8 cellular contexts compared by ENCODE assay signal in the genomic region with DNA sequence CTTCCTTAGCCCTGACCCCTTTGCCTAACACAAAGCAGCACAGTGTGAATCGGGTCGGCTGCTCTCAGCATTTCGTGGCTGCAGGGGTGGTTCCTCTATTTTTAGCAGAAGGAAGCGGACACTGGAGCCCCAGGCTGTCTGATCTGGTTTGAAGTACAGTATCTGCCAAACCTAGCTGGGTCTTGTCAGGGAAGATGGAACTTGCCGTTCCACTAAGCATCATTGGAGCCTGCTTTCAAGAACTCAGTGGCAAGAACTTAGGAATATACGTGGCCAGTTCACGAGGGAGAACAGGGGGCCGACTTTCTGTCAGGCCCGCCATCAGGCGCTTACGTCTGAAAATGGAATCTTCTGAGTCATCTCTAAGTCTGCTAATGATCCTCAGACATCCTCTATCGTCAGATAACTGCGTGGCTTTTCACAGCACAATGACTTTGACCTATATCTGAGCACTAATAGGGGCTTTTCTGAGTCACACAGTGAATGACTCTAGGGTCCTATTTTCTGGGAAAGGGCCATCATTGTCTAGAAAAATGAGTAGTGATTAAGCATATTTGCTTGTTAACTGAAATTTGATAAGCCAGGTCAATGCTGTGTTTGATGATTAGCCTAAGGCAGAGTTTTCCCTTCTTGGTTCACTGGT. TPM values are rescaled to one million over a fixed set of nuclear protein-coding genes. Genes with fewer than 3 reads are reported as not detected.
A peak's percentile ranks its signal among the peaks of the same experiment; 100 is the strongest.
DNase-seq lines count a peak whose midpoint lies in the region; ATAC-seq and TF ChIP-seq lines count a peak whose summit lies in the region.

No MANE protein-coding gene starts in this region.

- no peak for TF ChIP-seq CTCF in AG04450 (IDR thresholded peaks at IDR 0.05; ENCODE audit: low read depth, low read length)

- peak overlapping the region; percentile 97 for H3K27ac Mint-ChIP-seq in activated CD4-positive, alpha-beta T cell treated with anti-CD3 and anti-CD28 coated beads, Interleukin-2, amount 10 ng/mL, durations not matched to agents 7 days and 5 days
- peak overlapping the region; percentile 93 to 98 (median 96) for H3K27ac Mint-ChIP-seq in naive B cell

- peak overlapping the region in 1 of 5 donors; percentile 51 for H3K9ac ChIP-seq in subcutaneous abdominal adipose tissue (ENCODE audit: low read length in 5 of 5)

- no peaks in the 10 kb centered on the region for H3K27me3 ChIP-seq in AG04450 (ENCODE audit: control insufficient read depth, insufficient read depth, low read length)
- no peaks in the 10 kb centered on the region for H3K27me3 ChIP-seq in subcutaneous abdominal adipose tissue (ENCODE audit: control insufficient read depth in 5 of 5, insufficient read depth in 4 of 5, low read length in 5 of 5)

- peak overlapping the region; percentile 73 for H3K4me3 Mint-ChIP-seq in activated CD4-positive, alpha-beta T cell treated with anti-CD3 and anti-CD28 coated beads, Interleukin-2, amount 10 ng/mL, durations not matched to agents 7 days and 5 days
- peak overlapping the region; percentile 75 to 90 (median 84) for H3K4me3 Mint-ChIP-seq in naive B cell

- peak overlapping the region; percentile 99 for H3K27ac ChIP-seq in AG04450 (ENCODE audit: low read depth, low read length)
- H3K27ac ChIP-seq in subcutaneous abdominal adipose tissue (ENCODE audit: low read depth, low read length), result peak overlapping the region; percentile 55

- ATAC-seq in GM19452 (IDR thresholded peaks at IDR 0.05; ENCODE audit: unreplicated experiment) (peak; percentile 76), naive B cell (ENCODE audit: low read depth in 2 of 2) (peak; percentile 78 to 82)

- no peaks in the 10 kb centered on the region for H3K27me3 Mint-ChIP-seq in activated CD4-positive, alpha-beta T cell treated with anti-CD3 and anti-CD28 coated beads, Interleukin-2, amount 10 ng/mL, durations not matched to agents 7 days and 5 days
- H3K27me3 Mint-ChIP-seq in naive B cell, result no peaks in the 10 kb centered on the region

- no peak for TF ChIP-seq RAD21 in Ishikawa (IDR thresholded peaks at IDR 0.05; ENCODE audit: low read depth)

- POLR2A ChIA-PET in AG04450 (lab: Yijun Ruan, JAX), result interaction anchor here (0.5 to 1.3 kb wide), 2 partner anchors 15 to 176 kb away, joined by 3 read pairs; no protein-coding TSS in a partner anchor
- POLR2A ChIA-PET in activated CD4-positive, alpha-beta T cell treated with anti-CD3 and anti-CD28 coated beads, Interleukin-2, amount 10 ng/mL, durations not matched to agents 7 days and 5 days (lab: Charles Lee), result interaction anchor here (1.0 kb wide), 1 partner anchor 10 kb away, joined by 3 read pairs; no protein-coding TSS in a partner anchor

- DNase-seq in AG04450 (ENCODE audit: low read depth, low spot score) (peak; percentile 78), naive B cell (peak; percentile 53), middle frontal gyrus (ENCODE audit: extremely low spot score, low spot score) (no peak)
- peak; percentile 50 for DNase-seq in activated CD4-positive, alpha-beta T cell treated with anti-CD3 and anti-CD28 coated beads, Interleukin-2, amount 10 ng/mL, durations not matched to agents 7 days and 5 days
- peak; percentile 57 for DNase-seq in effector CD4-positive, alpha-beta T cell

- peaks cover 57% of the 10 kb centered on the region for H3K36me3 Mint-ChIP-seq in activated CD4-positive, alpha-beta T cell treated with anti-CD3 and anti-CD28 coated beads, Interleukin-2, amount 10 ng/mL, durations not matched to agents 7 days and 5 days (ENCODE audit: low read depth)
- peaks cover 8 to 14% of the 10 kb centered on the region in 2 donors for H3K36me3 Mint-ChIP-seq in naive B cell

- CTCF ChIA-PET in AG04450 (lab: Charles Lee), result interaction anchor here (0.6 to 1.3 kb wide), 3 partner anchors 22 to 115 kb away, joined by 3 to 4 read pairs (median 3); no protein-coding TSS in a partner anchor
- CTCF ChIA-PET in activated CD4-positive, alpha-beta T cell treated with anti-CD3 and anti-CD28 coated beads, Interleukin-2, amount 10 ng/mL, durations not matched to agents 7 days and 5 days (lab: Charles Lee), result interaction anchor here (1.2 kb wide), 1 partner anchor 12 kb away, joined by 5 read pairs; no protein-coding TSS in a partner anchor

- H3K4me1 ChIP-seq in subcutaneous abdominal adipose tissue (ENCODE audit: control insufficient read depth in 5 of 5, insufficient read depth in 5 of 5, low read length in 5 of 5), result peaks cover 0 to 17% (median 0%) of the 10 kb centered on the region in 5 donors

- H3K9me3 ChIP-seq in AG04450 (ENCODE audit: control insufficient read depth, insufficient read depth, low read length), result no peaks in the 10 kb centered on the region
- no peaks in the 10 kb centered on the region for H3K9me3 ChIP-seq in subcutaneous abdominal adipose tissue (ENCODE audit: control insufficient read depth in 5 of 5, low read length in 5 of 5)

- peaks cover 6 to 70% (median 57%) of the 10 kb centered on the region in 5 donors for H3K36me3 ChIP-seq in subcutaneous abdominal adipose tissue (ENCODE audit: control insufficient read depth in 5 of 5, insufficient read depth in 5 of 5, low read length in 5 of 5)

- H3K4me3 ChIP-seq in AG04450 (ENCODE audit: low read depth, low read length) (no peak overlapping the region), subcutaneous abdominal adipose tissue (ENCODE audit: low read depth in 1 of 5, low read length in 5 of 5) (no peak overlapping the region)

- no peaks in the 10 kb centered on the region for H3K9me3 Mint-ChIP-seq in activated CD4-positive, alpha-beta T cell treated with anti-CD3 and anti-CD28 coated beads, Interleukin-2, amount 10 ng/mL, durations not matched to agents 7 days and 5 days
- no peaks in the 10 kb centered on the region for H3K9me3 Mint-ChIP-seq in naive B cell

- peaks cover 56% of the 10 kb centered on the region for H3K4me1 Mint-ChIP-seq in activated CD4-positive, alpha-beta T cell treated with anti-CD3 and anti-CD28 coated beads, Interleukin-2, amount 10 ng/mL, durations not matched to agents 7 days and 5 days
- peaks cover 35 to 40% (median 36%) of the 10 kb centered on the region in 3 donors for H3K4me1 Mint-ChIP-seq in naive B cell

- TF ChIP-seq EP300 in Ishikawa (IDR thresholded peaks at IDR 0.05; ENCODE audit: borderline replicate concordance), result peak; percentile 80

TF ChIP-seq in Ishikawa, 13 proteins besides CTCF, POLR2A, EP300 and RAD21:
- peak; percentile 55; the same call in 1 of the 2 replicates for TF ChIP-seq TCF12 (IDR thresholded peaks at IDR 0.05; ENCODE audit: low read depth)
- no peak for TF ChIP-seq ZBTB7A (IDR thresholded peaks at IDR 0.05; ENCODE audit: low read depth)
- TF ChIP-seq CREB1 (IDR thresholded peaks at IDR 0.05; ENCODE audit: low read depth), result 0 out of 2 replicates have a peak, but pooled peaks have one; percentile 23
- TF ChIP-seq, protein P1, sequence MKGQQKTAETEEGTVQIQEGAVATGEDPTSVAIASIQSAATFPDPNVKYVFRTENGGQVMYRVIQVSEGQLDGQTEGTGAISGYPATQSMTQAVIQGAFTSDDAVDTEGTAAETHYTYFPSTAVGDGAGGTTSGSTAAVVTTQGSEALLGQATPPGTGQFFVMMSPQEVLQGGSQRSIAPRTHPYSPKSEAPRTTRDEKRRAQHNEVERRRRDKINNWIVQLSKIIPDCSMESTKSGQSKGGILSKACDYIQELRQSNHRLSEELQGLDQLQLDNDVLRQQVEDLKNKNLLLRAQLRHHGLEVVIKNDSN (IDR thresholded peaks at IDR 0.05), result no peak
- TF ChIP-seq TEAD4 (IDR thresholded peaks at IDR 0.05), result no peak
- TF ChIP-seq FOXM1 (IDR thresholded peaks at IDR 0.05; ENCODE audit: borderline replicate concordance, low read depth), result peak; percentile 56
- TF ChIP-seq NFIC (IDR thresholded peaks at IDR 0.05), result peak; percentile 55; the same call in 1 of the 2 replicates

RNA-seq across cellular contexts. Expression of a gene that starts 43.3 kb away (rescaled TPM):
- polyA plus RNA-seq in AG04450 (2011; rRNA removed), result 68.3 and 69.9 TPM in 2 replicates
- polyA minus RNA-seq in AG04450 (2011; rRNA and poly(A)+ RNA removed), result 57.8 and 68.3 TPM in 2 replicates
- total RNA-seq in activated CD4-positive, alpha-beta T cell treated with anti-CD3 and anti-CD28 coated beads, Interleukin-2, amount 10 ng/mL, durations not matched to agents 7 days and 5 days, result 1 to 10 TPM; 1.0 to 1.2 TPM
- polyA plus RNA-seq in naive B cell (ENCODE audit: low read depth in 6 of 6), result under 1 TPM in 1 of 6 donors, not detected in 5; 0.04 TPM

Comparison
In these comparisons a context has a peak if more than half of its experiments do, and no peak if none do; other contexts are left out.
1. RNA of a gene that starts 43.3 kb away (polyA plus RNA-seq): 68.3 to 69.9 TPM in AG04450; 0.04 TPM in naive B cell; every median in the first group is over 10 times any median in the second.